7 cellular contexts compared by ENCODE assay signal in genomic region chr4:140684314-140684713, GRCh38.
"Had no signal": no experiment of that assay in that cellular context is flagged by ENCODE, and none has a peak within 500 bp of the region (broad histone marks: within the 10 kb centered on the region; RNA-seq: fewer than 3 reads in every experiment).

No MANE protein-coding gene starts in this region.

- ATAC-seq: HepG2, K562 had no signal

- DNase-seq: GM23248, GOT3, H7, HCEC 1CT, IMR-90 had no signal
